In genomic region chr20:53445276-53445675, GRCh38 we compare ENCODE assay signal across 16 cellular contexts.
"Had no signal": no experiment of that assay in that cellular context is flagged by ENCODE, and none has a peak within 500 bp of the region (broad histone marks: within the 10 kb centered on the region; RNA-seq: fewer than 3 reads in every experiment).

No MANE protein-coding gene starts in this region.

- H3K4me1 ChIP-seq: vagina had no signal

- DNase-seq: activated CD4-positive, alpha-beta T cell treated with anti-CD3 and anti-CD28 coated beads for 48 hours; activated CD4-positive, CD25-positive, alpha-beta regulatory T cell; activated CD8-positive, alpha-beta T cell treated with anti-CD3 and anti-CD28 coated beads for 36 hours; activated naive CD4-positive, alpha-beta T cell; activated naive CD8-positive, alpha-beta T cell treated with anti-CD3 and anti-CD28 coated beads for 36 hours; activated T-cell treated with anti-CD3 and anti-CD28 coated beads, Interleukin-2, amount 50 U/mL, for 1 hour; hippocampal formation; islet precursor cell; left ventricle myocardium inferior; mammary epithelial cell; occipital lobe; stimulated activated naive CD8-positive, alpha-beta T cell treated with anti-CD3 and anti-CD28 coated beads, Interleukin-15, Interleukin-2, amounts not matched to agents 100 U/mL and 50 U/mL, for 24 hours; trophoblast cell had no signal

- H3K36me3 ChIP-seq: vagina had no signal

- ATAC-seq: activated CD8-positive, alpha-beta T cell treated with anti-CD3 and anti-CD28 coated beads for 36 hours; activated T-helper 17 cell treated with anti-CD3 and anti-CD28 coated beads, Interleukin-2, amount 50 U/mL, for 72 hours; stimulated activated naive CD8-positive, alpha-beta T cell treated with anti-CD3 and anti-CD28 coated beads, Interleukin-15, Interleukin-2, amounts not matched to agents 100 U/mL and 50 U/mL, for 24 hours had no signal

- H3K27ac ChIP-seq: left ventricle myocardium inferior, vagina had no signal

- H3K27me3 ChIP-seq: vagina had no signal

- H3K4me3 ChIP-seq: coronary artery, left ventricle myocardium inferior, vagina had no signal
